Comparison of ENCODE assay signal across 1 cellular context in the genomic region with DNA sequence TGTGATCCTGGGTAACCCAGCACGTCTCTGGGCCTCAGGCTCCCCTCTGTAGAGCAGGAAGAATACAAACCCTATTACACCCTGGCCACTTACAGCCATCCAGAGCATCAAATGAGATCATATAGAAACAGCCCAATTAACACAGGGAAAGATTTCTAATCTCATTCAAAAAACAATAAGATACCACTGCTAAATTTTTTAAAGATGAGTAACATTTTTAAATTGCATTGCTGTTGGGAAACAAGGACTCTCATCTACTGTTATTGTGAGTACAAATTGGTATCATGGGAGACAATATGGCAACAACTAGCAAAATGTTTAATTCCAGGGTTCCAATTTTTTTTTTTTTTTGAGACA.
TF ChIP-seq lines count a peak whose summit lies in the region.

No MANE protein-coding gene starts in this region.

TF ChIP-seq in H1, 55 proteins besides CTCF, POLR2A, EP300 and RAD21:
- TF ChIP-seq BCL11A (IDR thresholded peaks at IDR 0.05; ENCODE audit: low read depth in 2 of 2, low read length in 2 of 2) (no peak), EGR1 (IDR thresholded peaks at IDR 0.05; ENCODE audit: borderline replicate concordance, low read depth, low read length) (no peak), SP1 (IDR thresholded peaks at IDR 0.05; ENCODE audit: low read depth, low read length) (no peak), SP4 (IDR thresholded peaks at IDR 0.05; ENCODE audit: low read length) (no peak), CBX8 (IDR thresholded peaks at IDR 0.05; ENCODE audit: borderline replicate concordance, low read depth, low read length) (no peak), CEBPB (IDR thresholded peaks at IDR 0.05; ENCODE audit: low read depth, low read length) (no peak), YY1 (IDR thresholded peaks at IDR 0.05; ENCODE audit: low read depth, low read length) (no peak), ZNF274 (IDR thresholded peaks at IDR 0.05; ENCODE audit: borderline replicate concordance, extremely low read depth, low read length) (no peak), TAF1 (IDR thresholded peaks at IDR 0.05; ENCODE audit: low read depth, low read length) (no peak), SAP30 (IDR thresholded peaks at IDR 0.05; ENCODE audit: insufficient read depth, insufficient replicate concordance, low read length) (no peak), GTF2F1 (IDR thresholded peaks at IDR 0.05; ENCODE audit: borderline replicate concordance, low read depth, low read length) (no peak), SRF (IDR thresholded peaks at IDR 0.05; ENCODE audit: low read depth, low read length) (no peak), RBBP5 (IDR thresholded peaks at IDR 0.05; ENCODE audit: borderline replicate concordance, low read depth, low read length) (no peak), CHD1 (IDR thresholded peaks at IDR 0.05; ENCODE audit: low read depth, low read length) (no peak)
- TF ChIP-seq, protein P1, sequence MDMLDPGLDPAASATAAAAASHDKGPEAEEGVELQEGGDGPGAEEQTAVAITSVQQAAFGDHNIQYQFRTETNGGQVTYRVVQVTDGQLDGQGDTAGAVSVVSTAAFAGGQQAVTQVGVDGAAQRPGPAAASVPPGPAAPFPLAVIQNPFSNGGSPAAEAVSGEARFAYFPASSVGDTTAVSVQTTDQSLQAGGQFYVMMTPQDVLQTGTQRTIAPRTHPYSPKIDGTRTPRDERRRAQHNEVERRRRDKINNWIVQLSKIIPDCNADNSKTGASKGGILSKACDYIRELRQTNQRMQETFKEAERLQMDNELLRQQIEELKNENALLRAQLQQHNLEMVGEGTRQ (IDR thresholded peaks at IDR 0.05; ENCODE audit: low read length): no peak
- TF ChIP-seq, protein P2, sequence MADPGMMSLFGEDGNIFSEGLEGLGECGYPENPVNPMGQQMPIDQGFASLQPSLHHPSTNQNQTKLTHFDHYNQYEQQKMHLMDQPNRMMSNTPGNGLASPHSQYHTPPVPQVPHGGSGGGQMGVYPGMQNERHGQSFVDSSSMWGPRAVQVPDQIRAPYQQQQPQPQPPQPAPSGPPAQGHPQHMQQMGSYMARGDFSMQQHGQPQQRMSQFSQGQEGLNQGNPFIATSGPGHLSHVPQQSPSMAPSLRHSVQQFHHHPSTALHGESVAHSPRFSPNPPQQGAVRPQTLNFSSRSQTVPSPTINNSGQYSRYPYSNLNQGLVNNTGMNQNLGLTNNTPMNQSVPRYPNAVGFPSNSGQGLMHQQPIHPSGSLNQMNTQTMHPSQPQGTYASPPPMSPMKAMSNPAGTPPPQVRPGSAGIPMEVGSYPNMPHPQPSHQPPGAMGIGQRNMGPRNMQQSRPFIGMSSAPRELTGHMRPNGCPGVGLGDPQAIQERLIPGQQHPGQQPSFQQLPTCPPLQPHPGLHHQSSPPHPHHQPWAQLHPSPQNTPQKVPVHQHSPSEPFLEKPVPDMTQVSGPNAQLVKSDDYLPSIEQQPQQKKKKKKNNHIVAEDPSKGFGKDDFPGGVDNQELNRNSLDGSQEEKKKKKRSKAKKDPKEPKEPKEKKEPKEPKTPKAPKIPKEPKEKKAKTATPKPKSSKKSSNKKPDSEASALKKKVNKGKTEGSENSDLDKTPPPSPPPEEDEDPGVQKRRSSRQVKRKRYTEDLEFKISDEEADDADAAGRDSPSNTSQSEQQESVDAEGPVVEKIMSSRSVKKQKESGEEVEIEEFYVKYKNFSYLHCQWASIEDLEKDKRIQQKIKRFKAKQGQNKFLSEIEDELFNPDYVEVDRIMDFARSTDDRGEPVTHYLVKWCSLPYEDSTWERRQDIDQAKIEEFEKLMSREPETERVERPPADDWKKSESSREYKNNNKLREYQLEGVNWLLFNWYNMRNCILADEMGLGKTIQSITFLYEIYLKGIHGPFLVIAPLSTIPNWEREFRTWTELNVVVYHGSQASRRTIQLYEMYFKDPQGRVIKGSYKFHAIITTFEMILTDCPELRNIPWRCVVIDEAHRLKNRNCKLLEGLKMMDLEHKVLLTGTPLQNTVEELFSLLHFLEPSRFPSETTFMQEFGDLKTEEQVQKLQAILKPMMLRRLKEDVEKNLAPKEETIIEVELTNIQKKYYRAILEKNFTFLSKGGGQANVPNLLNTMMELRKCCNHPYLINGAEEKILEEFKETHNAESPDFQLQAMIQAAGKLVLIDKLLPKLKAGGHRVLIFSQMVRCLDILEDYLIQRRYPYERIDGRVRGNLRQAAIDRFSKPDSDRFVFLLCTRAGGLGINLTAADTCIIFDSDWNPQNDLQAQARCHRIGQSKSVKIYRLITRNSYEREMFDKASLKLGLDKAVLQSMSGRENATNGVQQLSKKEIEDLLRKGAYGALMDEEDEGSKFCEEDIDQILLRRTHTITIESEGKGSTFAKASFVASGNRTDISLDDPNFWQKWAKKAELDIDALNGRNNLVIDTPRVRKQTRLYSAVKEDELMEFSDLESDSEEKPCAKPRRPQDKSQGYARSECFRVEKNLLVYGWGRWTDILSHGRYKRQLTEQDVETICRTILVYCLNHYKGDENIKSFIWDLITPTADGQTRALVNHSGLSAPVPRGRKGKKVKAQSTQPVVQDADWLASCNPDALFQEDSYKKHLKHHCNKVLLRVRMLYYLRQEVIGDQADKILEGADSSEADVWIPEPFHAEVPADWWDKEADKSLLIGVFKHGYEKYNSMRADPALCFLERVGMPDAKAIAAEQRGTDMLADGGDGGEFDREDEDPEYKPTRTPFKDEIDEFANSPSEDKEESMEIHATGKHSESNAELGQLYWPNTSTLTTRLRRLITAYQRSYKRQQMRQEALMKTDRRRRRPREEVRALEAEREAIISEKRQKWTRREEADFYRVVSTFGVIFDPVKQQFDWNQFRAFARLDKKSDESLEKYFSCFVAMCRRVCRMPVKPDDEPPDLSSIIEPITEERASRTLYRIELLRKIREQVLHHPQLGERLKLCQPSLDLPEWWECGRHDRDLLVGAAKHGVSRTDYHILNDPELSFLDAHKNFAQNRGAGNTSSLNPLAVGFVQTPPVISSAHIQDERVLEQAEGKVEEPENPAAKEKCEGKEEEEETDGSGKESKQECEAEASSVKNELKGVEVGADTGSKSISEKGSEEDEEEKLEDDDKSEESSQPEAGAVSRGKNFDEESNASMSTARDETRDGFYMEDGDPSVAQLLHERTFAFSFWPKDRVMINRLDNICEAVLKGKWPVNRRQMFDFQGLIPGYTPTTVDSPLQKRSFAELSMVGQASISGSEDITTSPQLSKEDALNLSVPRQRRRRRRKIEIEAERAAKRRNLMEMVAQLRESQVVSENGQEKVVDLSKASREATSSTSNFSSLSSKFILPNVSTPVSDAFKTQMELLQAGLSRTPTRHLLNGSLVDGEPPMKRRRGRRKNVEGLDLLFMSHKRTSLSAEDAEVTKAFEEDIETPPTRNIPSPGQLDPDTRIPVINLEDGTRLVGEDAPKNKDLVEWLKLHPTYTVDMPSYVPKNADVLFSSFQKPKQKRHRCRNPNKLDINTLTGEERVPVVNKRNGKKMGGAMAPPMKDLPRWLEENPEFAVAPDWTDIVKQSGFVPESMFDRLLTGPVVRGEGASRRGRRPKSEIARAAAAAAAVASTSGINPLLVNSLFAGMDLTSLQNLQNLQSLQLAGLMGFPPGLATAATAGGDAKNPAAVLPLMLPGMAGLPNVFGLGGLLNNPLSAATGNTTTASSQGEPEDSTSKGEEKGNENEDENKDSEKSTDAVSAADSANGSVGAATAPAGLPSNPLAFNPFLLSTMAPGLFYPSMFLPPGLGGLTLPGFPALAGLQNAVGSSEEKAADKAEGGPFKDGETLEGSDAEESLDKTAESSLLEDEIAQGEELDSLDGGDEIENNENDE (IDR thresholded peaks at IDR 0.05; ENCODE audit: insufficient replicate concordance, low read length): no peak
